Comparison of ENCODE assay signal across 8 cellular contexts in the genomic region with DNA sequence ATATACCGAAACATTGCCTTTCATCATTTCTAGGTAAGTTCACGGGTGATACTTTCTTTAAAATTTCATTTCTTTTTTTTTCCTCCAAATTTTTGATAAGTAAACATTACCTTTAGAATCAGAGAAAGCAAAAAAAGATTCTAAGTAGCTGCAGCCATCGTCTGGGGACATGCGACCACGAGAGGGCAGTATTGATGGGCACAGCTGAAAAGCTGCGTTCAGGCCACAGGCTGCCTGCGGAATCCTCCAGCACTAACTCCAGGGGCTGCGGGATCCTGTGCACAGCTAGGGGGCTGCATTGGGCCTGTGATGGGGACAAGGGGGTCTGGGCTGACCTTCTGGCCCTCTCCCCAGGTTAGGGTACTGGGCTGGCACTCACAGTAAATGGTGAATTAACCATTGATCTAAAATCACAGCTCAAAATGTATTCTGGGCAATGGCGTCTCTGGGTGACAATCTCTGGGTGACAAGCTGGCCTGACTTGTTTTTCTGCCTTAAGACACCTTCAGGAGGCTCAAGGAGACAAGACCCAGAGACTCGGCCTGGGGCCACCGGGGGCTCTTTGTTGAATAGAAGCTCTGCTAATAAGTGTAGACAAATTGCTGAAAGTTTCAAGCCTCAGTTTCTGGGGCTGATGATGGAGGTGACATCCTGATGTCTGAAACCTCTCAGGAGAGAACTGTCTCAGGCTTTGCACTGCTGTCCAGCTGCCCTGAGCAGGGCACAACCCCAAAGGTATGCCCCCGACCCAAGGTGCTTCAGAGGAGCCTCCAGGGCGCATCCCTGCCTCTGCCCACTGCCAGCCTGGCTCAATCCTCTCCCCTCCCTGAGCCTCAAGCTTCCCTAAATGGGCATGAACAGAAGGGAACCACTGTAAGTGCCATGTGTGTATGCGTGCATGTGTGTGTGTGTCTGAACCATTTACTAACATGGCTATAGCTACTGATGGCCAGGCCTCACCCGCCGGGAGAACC. TPM values are rescaled to one million over a fixed set of nuclear protein-coding genes. Genes with fewer than 3 reads are reported as not detected.
DNase-seq lines count a peak whose midpoint lies in the region; ATAC-seq and TF ChIP-seq lines count a peak whose summit lies in the region.

No MANE protein-coding gene starts in this region.

- no peak for TF ChIP-seq POLR2A in esophagus squamous epithelium (IDR thresholded peaks at IDR 0.05)

- peak; percentile 64 to 82 (median 77) for TF ChIP-seq CTCF in esophagus squamous epithelium (IDR thresholded peaks at IDR 0.05)
- TF ChIP-seq CTCF in nephron (IDR thresholded peaks at IDR 0.05; ENCODE audit: unreplicated experiment in 3 of 3): peak; percentile 81 to 88 (median 85)

- intact Hi-C loops in esophagus squamous epithelium (cut with DNase I): loop anchor here (10.0 kb wide), 1 partner anchor 322 kb away; no protein-coding TSS in a partner anchor

- H3K9me3 Mint-ChIP-seq in nephron: no peaks in the 10 kb centered on the region

- H3K27me3 ChIP-seq in NT2/D1 (ENCODE audit: insufficient read depth, insufficient read length) (no peaks in the 10 kb centered on the region), esophagus squamous epithelium (no peaks in the 10 kb centered on the region)

- peaks cover 7% of the 10 kb centered on the region for H3K36me3 Mint-ChIP-seq in nephron (ENCODE audit: low read depth)

- H3K27ac ChIP-seq in esophagus squamous epithelium: no peak overlapping the region

- no peak overlapping the region for H3K9ac ChIP-seq in NT2/D1 (ENCODE audit: insufficient read length, low read depth)

- peaks cover 85% of the 10 kb centered on the region for H3K36me3 ChIP-seq in NT2/D1 (ENCODE audit: insufficient read depth, insufficient read length, low read length)
- peaks cover 0 to 40% (median 4%) of the 10 kb centered on the region in 3 donors for H3K36me3 ChIP-seq in esophagus squamous epithelium

- H3K9me3 ChIP-seq in NT2/D1 (ENCODE audit: insufficient read depth, low read length) (no peaks in the 10 kb centered on the region), esophagus squamous epithelium (no peaks in the 10 kb centered on the region)

- DNase-seq in AG08396 (ENCODE audit: low spot score) (peak; percentile 88), GM19240 (ENCODE audit: insufficient read length, low spot score) (peak; percentile 70), NT2/D1 (ENCODE audit: low read depth, low spot score) (peak; percentile 63), activated T-cell treated with anti-CD3 and anti-CD28 coated beads for 4 hours (peak; percentile 58), esophagus squamous epithelium (lab: John Stamatoyannopoulos, UW) (no peak), NCI-H226 (no peak)
- peak; percentile 79 for DNase-seq in stimulated activated naive CD8-positive, alpha-beta T cell treated with anti-CD3 and anti-CD28 coated beads, Interleukin-15, Interleukin-2, amounts not matched to agents 100 U/mL and 50 U/mL, for 24 hours

- peak overlapping the region in 1 of 3 experiments; percentile 22 for H3K27ac Mint-ChIP-seq in nephron

- H3K4me1 ChIP-seq in NT2/D1 (ENCODE audit: insufficient read depth, insufficient read length) (peaks cover 9% of the 10 kb centered on the region), esophagus squamous epithelium (peaks cover 0 to 12% (median under 1%) of the 10 kb centered on the region in 3 donors)

- no peaks in the 10 kb centered on the region for H3K27me3 Mint-ChIP-seq in nephron (ENCODE audit: low read depth)

- 32 to 45% methylated on average over 11 to 12 of the region's 16 CpGs for WGBS in esophagus squamous epithelium, 2 donors

- H3K4me3 ChIP-seq in NT2/D1 (ENCODE audit: insufficient read length, low read depth) (no peak overlapping the region), esophagus squamous epithelium (no peak overlapping the region)

- no peak for ATAC-seq in stimulated activated naive CD8-positive, alpha-beta T cell treated with anti-CD3 and anti-CD28 coated beads, Interleukin-15, Interleukin-2, amounts not matched to agents 100 U/mL and 50 U/mL, for 24 hours

- H3K4me1 Mint-ChIP-seq in nephron: no peaks in the 10 kb centered on the region

- H3K4me3 Mint-ChIP-seq in nephron: no peak overlapping the region

RNA-seq across cellular contexts. Expression of a gene that starts 44.3 kb away (rescaled TPM):
- total RNA-seq in esophagus squamous epithelium: under 1 TPM in 2 of 4 donors, not detected in 2; 0.26 to 0.57 TPM

Comparison
In these comparisons a context has a peak if more than half of its experiments do, and no peak if none do; other contexts are left out.
1. DNase-seq: peak in AG08396 (single experiment), GM19240 (single experiment), NT2/D1 (single experiment), activated T-cell treated with anti-CD3 and anti-CD28 coated beads for 4 hours (single experiment) and stimulated activated naive CD8-positive, alpha-beta T cell treated with anti-CD3 and anti-CD28 coated beads, Interleukin-15, Interleukin-2, amounts not matched to agents 100 U/mL and 50 U/mL, for 24 hours (single experiment); none in esophagus squamous epithelium (single experiment) and NCI-H226 (single experiment).